In the genomic region with DNA sequence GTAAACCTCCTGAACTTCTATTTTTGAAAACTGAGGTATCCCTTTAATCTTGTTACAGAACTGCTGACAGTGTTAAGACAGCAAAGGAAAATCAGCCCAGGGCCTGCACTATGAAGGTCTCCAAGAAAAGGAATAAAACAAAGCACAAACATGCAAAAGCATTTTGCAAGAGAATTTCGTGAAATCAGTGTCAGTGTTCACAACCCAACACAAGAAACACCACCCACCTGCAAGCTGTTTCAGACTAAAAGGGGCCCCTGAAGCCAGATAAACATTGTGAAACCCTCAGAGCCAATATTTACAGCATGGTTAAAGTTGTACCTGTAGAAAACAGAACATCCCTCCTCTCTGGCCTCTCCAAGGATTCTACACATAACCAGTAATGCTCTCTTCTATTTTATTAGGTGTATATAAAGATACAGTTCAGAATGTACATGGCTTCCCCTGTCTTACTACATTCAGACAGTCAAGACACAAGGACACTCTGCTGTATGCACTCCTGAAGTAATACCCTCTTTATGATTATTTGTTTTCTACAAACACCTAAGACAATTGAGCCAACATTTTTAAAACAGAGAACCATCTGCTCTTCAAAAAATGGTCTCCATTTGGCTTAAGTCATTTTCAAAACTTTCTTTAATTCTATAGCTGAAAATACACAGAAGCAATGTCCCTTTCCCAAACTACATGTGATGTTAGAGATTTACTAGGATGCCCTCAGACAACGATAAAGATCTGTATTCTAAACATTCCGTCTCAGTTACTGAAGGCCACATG, we compare ENCODE assay signal across 1 cellular context.
A peak's percentile ranks its signal among the peaks of the same experiment; 100 is the strongest.
TF ChIP-seq lines count a peak whose summit lies in the region.

No MANE protein-coding gene starts in this region.

TF ChIP-seq in HepG2, 621 proteins besides CTCF, POLR2A, EP300 and RAD21 (continued from another document and continues in another):
- no peak; the same call in 1 of the 2 replicates for TF ChIP-seq ZNF639 (CRISPR knock-in tag; conservative IDR thresholded peaks at IDR 0.05)
- TF ChIP-seq, protein P1, sequence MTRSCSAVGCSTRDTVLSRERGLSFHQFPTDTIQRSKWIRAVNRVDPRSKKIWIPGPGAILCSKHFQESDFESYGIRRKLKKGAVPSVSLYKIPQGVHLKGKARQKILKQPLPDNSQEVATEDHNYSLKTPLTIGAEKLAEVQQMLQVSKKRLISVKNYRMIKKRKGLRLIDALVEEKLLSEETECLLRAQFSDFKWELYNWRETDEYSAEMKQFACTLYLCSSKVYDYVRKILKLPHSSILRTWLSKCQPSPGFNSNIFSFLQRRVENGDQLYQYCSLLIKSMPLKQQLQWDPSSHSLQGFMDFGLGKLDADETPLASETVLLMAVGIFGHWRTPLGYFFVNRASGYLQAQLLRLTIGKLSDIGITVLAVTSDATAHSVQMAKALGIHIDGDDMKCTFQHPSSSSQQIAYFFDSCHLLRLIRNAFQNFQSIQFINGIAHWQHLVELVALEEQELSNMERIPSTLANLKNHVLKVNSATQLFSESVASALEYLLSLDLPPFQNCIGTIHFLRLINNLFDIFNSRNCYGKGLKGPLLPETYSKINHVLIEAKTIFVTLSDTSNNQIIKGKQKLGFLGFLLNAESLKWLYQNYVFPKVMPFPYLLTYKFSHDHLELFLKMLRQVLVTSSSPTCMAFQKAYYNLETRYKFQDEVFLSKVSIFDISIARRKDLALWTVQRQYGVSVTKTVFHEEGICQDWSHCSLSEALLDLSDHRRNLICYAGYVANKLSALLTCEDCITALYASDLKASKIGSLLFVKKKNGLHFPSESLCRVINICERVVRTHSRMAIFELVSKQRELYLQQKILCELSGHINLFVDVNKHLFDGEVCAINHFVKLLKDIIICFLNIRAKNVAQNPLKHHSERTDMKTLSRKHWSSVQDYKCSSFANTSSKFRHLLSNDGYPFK (CRISPR knock-in tag; IDR thresholded peaks at IDR 0.05; ENCODE audit: borderline replicate concordance), result no peak
- no peak; the same call in 1 of the 2 replicates for TF ChIP-seq ZFP82 (CRISPR knock-in tag; IDR thresholded peaks at IDR 0.05; ENCODE audit: borderline replicate concordance)
- no peak for TF ChIP-seq CCAR2 (optimal IDR thresholded peaks at IDR 0.05; ENCODE audit: low read depth, low read length)
- peak; percentile 94 for TF ChIP-seq TOPORS (CRISPR knock-in tag; IDR thresholded peaks at IDR 0.05)
- TF ChIP-seq NR2F1 (CRISPR knock-in tag; IDR thresholded peaks at IDR 0.05), result peak in 1 of 2 experiments; percentile 48; a peak in 2 of 4 replicates
- TF ChIP-seq, protein P2, sequence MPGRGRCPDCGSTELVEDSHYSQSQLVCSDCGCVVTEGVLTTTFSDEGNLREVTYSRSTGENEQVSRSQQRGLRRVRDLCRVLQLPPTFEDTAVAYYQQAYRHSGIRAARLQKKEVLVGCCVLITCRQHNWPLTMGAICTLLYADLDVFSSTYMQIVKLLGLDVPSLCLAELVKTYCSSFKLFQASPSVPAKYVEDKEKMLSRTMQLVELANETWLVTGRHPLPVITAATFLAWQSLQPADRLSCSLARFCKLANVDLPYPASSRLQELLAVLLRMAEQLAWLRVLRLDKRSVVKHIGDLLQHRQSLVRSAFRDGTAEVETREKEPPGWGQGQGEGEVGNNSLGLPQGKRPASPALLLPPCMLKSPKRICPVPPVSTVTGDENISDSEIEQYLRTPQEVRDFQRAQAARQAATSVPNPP (CRISPR knock-in tag; IDR thresholded peaks at IDR 0.05), result peak; percentile 79; the same call in 1 of the 2 replicates
- TF ChIP-seq SNAPC4 (CRISPR knock-in tag; IDR thresholded peaks at IDR 0.05), result peak; percentile 67; the same call in 1 of the 2 replicates
- no peak for TF ChIP-seq IKZF4 (CRISPR knock-in tag; IDR thresholded peaks at IDR 0.05; ENCODE audit: borderline replicate concordance, low read depth, not compliant biosample characterization)
- TF ChIP-seq GLMP (CRISPR knock-in tag; IDR thresholded peaks at IDR 0.05; ENCODE audit: borderline replicate concordance), result no peak
- peak; percentile 74; the same call in 1 of the 2 replicates for TF ChIP-seq ZNF691 (CRISPR knock-in tag; IDR thresholded peaks at IDR 0.05; ENCODE audit: borderline replicate concordance, low read depth)
- TF ChIP-seq SNAI1 (CRISPR knock-in tag; IDR thresholded peaks at IDR 0.05; ENCODE audit: borderline replicate concordance), result peak; percentile 65
- no peak for TF ChIP-seq LCORL (IDR thresholded peaks at IDR 0.05)
- peak; percentile 84 for TF ChIP-seq LCORL (CRISPR knock-in tag; IDR thresholded peaks at IDR 0.05)
- TF ChIP-seq, protein P3, sequence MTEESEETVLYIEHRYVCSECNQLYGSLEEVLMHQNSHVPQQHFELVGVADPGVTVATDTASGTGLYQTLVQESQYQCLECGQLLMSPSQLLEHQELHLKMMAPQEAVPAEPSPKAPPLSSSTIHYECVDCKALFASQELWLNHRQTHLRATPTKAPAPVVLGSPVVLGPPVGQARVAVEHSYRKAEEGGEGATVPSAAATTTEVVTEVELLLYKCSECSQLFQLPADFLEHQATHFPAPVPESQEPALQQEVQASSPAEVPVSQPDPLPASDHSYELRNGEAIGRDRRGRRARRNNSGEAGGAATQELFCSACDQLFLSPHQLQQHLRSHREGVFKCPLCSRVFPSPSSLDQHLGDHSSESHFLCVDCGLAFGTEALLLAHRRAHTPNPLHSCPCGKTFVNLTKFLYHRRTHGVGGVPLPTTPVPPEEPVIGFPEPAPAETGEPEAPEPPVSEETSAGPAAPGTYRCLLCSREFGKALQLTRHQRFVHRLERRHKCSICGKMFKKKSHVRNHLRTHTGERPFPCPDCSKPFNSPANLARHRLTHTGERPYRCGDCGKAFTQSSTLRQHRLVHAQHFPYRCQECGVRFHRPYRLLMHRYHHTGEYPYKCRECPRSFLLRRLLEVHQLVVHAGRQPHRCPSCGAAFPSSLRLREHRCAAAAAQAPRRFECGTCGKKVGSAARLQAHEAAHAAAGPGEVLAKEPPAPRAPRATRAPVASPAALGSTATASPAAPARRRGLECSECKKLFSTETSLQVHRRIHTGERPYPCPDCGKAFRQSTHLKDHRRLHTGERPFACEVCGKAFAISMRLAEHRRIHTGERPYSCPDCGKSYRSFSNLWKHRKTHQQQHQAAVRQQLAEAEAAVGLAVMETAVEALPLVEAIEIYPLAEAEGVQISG (CRISPR knock-in tag; IDR thresholded peaks at IDR 0.05), result peak; percentile 72; the same call in 1 of the 2 replicates
- TF ChIP-seq MLXIP (CRISPR knock-in tag; IDR thresholded peaks at IDR 0.05; ENCODE audit: borderline replicate concordance), result 0 out of 2 replicates have a peak, but pooled peaks have one; percentile 48
- TF ChIP-seq ZNF607 (CRISPR knock-in tag; IDR thresholded peaks at IDR 0.05; ENCODE audit: borderline replicate concordance), result no peak
- no peak; the same call in 1 of the 2 replicates for TF ChIP-seq SRY (CRISPR knock-in tag; IDR thresholded peaks at IDR 0.05)
